In genomic region chr17:63405741-63406261, GRCh38 we compare ENCODE assay signal across 8 cellular contexts. TPM values are rescaled to one million over a fixed set of nuclear protein-coding genes. Genes with fewer than 3 reads are reported as not detected.
DNase-seq lines count a peak whose midpoint lies in the region; ATAC-seq, FAIRE-seq and TF ChIP-seq lines count a peak whose summit lies in the region.

No MANE protein-coding gene starts in this region.

- H2BK20ac ChIP-seq in H1 (ENCODE audit: low read length), result no peak overlapping the region

- no peak for DNase-seq in DND-41
- DNase-seq in KBM-7, result peak; percentile 69
- DNase-seq in OCI-LY7 (ENCODE audit: low spot score), result peak; percentile 78
- DNase-seq in H1 (ENCODE audit: low read depth in 1 of 2, low spot score in 2 of 2), result no peak
- DNase-seq in mesothelial cell of epicardium (ENCODE audit: low spot score in 2 of 2, unreplicated experiment in 2 of 2), result no peak
- no peak for DNase-seq in C1 segment of cervical spinal cord (lab: John Stamatoyannopoulos, UW)
- no peak for DNase-seq in activated CD8-positive, alpha-beta memory T cell treated with anti-CD3 and anti-CD28 coated beads for 24 hours

- no peak for TF ChIP-seq POLR2A in H1 (IDR thresholded peaks at IDR 0.05; ENCODE audit: control extremely low read depth in 1 of 2, low read depth in 2 of 2, low read length in 2 of 2)

- no peak overlapping the region for H3K4me3 ChIP-seq in DND-41 (ENCODE audit: low read depth in 1 of 2, low read length in 2 of 2)
- H3K4me3 ChIP-seq in OCI-LY7 (ENCODE audit: low read depth, low read length, poor library complexity, severe bottlenecking), result no peak overlapping the region
- no peak overlapping the region for H3K4me3 ChIP-seq in H1 (ENCODE audit: extremely low read depth in 1 of 4, insufficient read depth in 2 of 4, low read depth in 3 of 4, low read length in 4 of 4)

- no peak overlapping the region for H2AK5ac ChIP-seq in H1 (ENCODE audit: low read depth, low read length)

- H3K4me3 Mint-ChIP-seq in mesothelial cell of epicardium, result no peak overlapping the region

- peak; percentile 81 for TF ChIP-seq CTCF in DND-41 (IDR thresholded peaks at IDR 0.05; ENCODE audit: borderline replicate concordance, extremely low read depth, low read length, poor library complexity, severe bottlenecking)
- peak; percentile 92 for TF ChIP-seq CTCF in OCI-LY7 (conservative IDR thresholded peaks at IDR 0.05; ENCODE audit: low read length)
- TF ChIP-seq CTCF in H1 (IDR thresholded peaks at IDR 0.05; ENCODE audit: control extremely low read depth in 1 of 3, insufficient read depth in 1 of 3, low read depth in 1 of 3, low read length in 3 of 3), result peak in 2 of 3 experiments; percentile 49 to 68; a peak in 2 of 4 replicates
- peak; percentile 67 for TF ChIP-seq CTCF in mesothelial cell of epicardium (IDR thresholded peaks at IDR 0.05; ENCODE audit: unreplicated experiment)

- no peak overlapping the region for H3K4ac ChIP-seq in H1 (replicated peaks; ENCODE audit: insufficient read length, low read depth, low read length)

- H3K79me1 ChIP-seq in H1 (ENCODE audit: low read depth, low read length), result no peaks in the 10 kb centered on the region

- no peak overlapping the region for H3K14ac ChIP-seq in H1 (ENCODE audit: insufficient read length)

- no peaks in the 10 kb centered on the region for H3K27me3 Mint-ChIP-seq in mesothelial cell of epicardium (ENCODE audit: low read depth)

- H3K4me1 ChIP-seq in DND-41 (ENCODE audit: insufficient read depth, low read length) (no peaks in the 10 kb centered on the region), OCI-LY7 (ENCODE audit: insufficient read depth, low read length, poor library complexity, severe bottlenecking) (no peaks in the 10 kb centered on the region), H1 (replicated peaks in 1 of 4; ENCODE audit: control insufficient read depth in 3 of 4, insufficient read depth in 4 of 4, low read length in 3 of 4) (no peaks in the 10 kb centered on the region)

- H4K91ac ChIP-seq in H1 (replicated peaks; ENCODE audit: insufficient read length, low read length), result no peak overlapping the region

- no peaks in the 10 kb centered on the region for H3K23me2 ChIP-seq in H1 (ENCODE audit: low read depth, low read length)

- TF ChIP-seq EP300 in H1 (IDR thresholded peaks at IDR 0.05; ENCODE audit: borderline replicate concordance in 1 of 2, low read depth in 2 of 2, low read length in 2 of 2), result no peak

- no peak overlapping the region for H3K56ac ChIP-seq in H1 (replicated peaks; ENCODE audit: insufficient read length, low read depth, low read length)

- no peak overlapping the region for H4K5ac ChIP-seq in H1 (ENCODE audit: insufficient read length, low read depth, low read length)

- POLR2A ChIA-PET in OCI-LY7 (lab: Charles Lee), result no interaction called here
- POLR2A ChIA-PET in H1 (lab: Charles Lee; ENCODE audit: partially characterized antibody), result no interaction called here

- H3K36me3 Mint-ChIP-seq in mesothelial cell of epicardium, result peaks cover 9% of the 10 kb centered on the region

- H3K36me3 ChIP-seq in DND-41 (ENCODE audit: insufficient read depth, low read length), result no peaks in the 10 kb centered on the region
- no peaks in the 10 kb centered on the region for H3K36me3 ChIP-seq in OCI-LY7 (ENCODE audit: insufficient read depth, low read length)
- H3K36me3 ChIP-seq in H1 (ENCODE audit: control insufficient read depth in 2 of 4, insufficient read depth in 4 of 4, low read length in 3 of 4), result no peaks in the 10 kb centered on the region

- H3K27ac Mint-ChIP-seq in mesothelial cell of epicardium, result no peak overlapping the region

- no peak overlapping the region for H3K23ac ChIP-seq in H1 (ENCODE audit: insufficient read length)

- H3K4me2 ChIP-seq in DND-41 (ENCODE audit: insufficient read depth, low read length) (no peak overlapping the region), OCI-LY7 (ENCODE audit: low read length) (no peak overlapping the region), H1 (ENCODE audit: insufficient read depth in 1 of 2, low read depth in 2 of 2, low read length in 2 of 2) (no peak overlapping the region)

- no peak overlapping the region for H2BK120ac ChIP-seq in H1 (replicated peaks; ENCODE audit: low read depth, low read length)

- H2BK15ac ChIP-seq in H1 (ENCODE audit: low read length), result no peak overlapping the region

- in situ Hi-C loops in KBM-7 (cut with MboI; ENCODE audit: low pct_unique_long_range_greater_than_20kb, low sequenced_read_pairs), result loop anchor here (25.0 kb wide), 1 partner anchor 718 kb away; no protein-coding TSS in a partner anchor

- H2BK12ac ChIP-seq in H1 (ENCODE audit: low read depth, low read length), result no peak overlapping the region

- peak; percentile 66 for ATAC-seq in DND-41 (ENCODE audit: insufficient read depth, low read depth)
- ATAC-seq in HG02884 (IDR thresholded peaks at IDR 0.05; ENCODE audit: unreplicated experiment), result no peak

- H3K9ac ChIP-seq in DND-41 (ENCODE audit: low read depth, low read length) (no peak overlapping the region), H1 (replicated peaks in 1 of 4; ENCODE audit: extremely low read depth in 1 of 4, low read depth in 3 of 4, low read length in 3 of 4) (no peak overlapping the region)

- intact Hi-C loops in OCI-LY7 (cut with micrococcal nuclease; ENCODE audit: unreplicated experiment), result loop anchor here (2.0 to 5.0 kb wide), 2 partner anchors 324 to 733 kb away; no protein-coding TSS in a partner anchor

- peak; percentile 40 to 56 for TF ChIP-seq RAD21 in H1 (IDR thresholded peaks at IDR 0.05 in 1 of 2, conservative IDR thresholded peaks at IDR 0.05 in 1 of 2; ENCODE audit: low read depth in 2 of 2, low read length in 2 of 2)

- H3K27ac ChIP-seq in DND-41 (ENCODE audit: low read length) (no peak overlapping the region), OCI-LY7 (ENCODE audit: low read depth, low read length, poor library complexity, severe bottlenecking) (no peak overlapping the region), H1 (ENCODE audit: low read depth, low read length) (no peak overlapping the region)

- BruUV-seq in OCI-LY7 (replicated peaks; lab: Mats Ljungman, UMichigan), result no TSS peak

- H3K27me3 ChIP-seq in DND-41 (ENCODE audit: insufficient read depth, low read length, poor library complexity) (no peaks in the 10 kb centered on the region), H1 (replicated peaks in 1 of 4; ENCODE audit: control insufficient read depth in 3 of 4, extremely low read depth in 1 of 4, insufficient read depth in 3 of 4, low read length in 3 of 4) (no peaks in the 10 kb centered on the region)

- CTCF ChIA-PET in OCI-LY7 (lab: Charles Lee; ENCODE audit: unreplicated experiment), result no interaction called here
- CTCF ChIA-PET in H1 (lab: Charles Lee; ENCODE audit: partially characterized antibody), result interaction anchor here (0.7 to 4.5 kb wide), 37 partner anchors 9 to 733 kb away, joined by 3 to 48 read pairs (median 4); partner anchors contain the start of gene GH2

- no peak overlapping the region for H3K18ac ChIP-seq in H1 (ENCODE audit: extremely low read depth, low read length)

- H3K79me2 ChIP-seq in DND-41 (ENCODE audit: insufficient read depth, low read length), result no peaks in the 10 kb centered on the region
- no peaks in the 10 kb centered on the region for H3K79me2 ChIP-seq in OCI-LY7 (ENCODE audit: insufficient read depth, low read depth, low read length)
- no peaks in the 10 kb centered on the region for H3K79me2 ChIP-seq in H1 (ENCODE audit: control insufficient read depth in 1 of 2, insufficient read depth in 2 of 2, low read length in 2 of 2)

- FAIRE-seq in H1 (lab: Jason Lieb, UNC), result peak; percentile 62

- H3K9me3 ChIP-seq in DND-41 (ENCODE audit: insufficient read depth, low read length, severe bottlenecking) (no peaks in the 10 kb centered on the region), OCI-LY7 (ENCODE audit: low read length) (no peaks in the 10 kb centered on the region), H1 (ENCODE audit: insufficient read depth in 2 of 2, low read depth in 1 of 2, low read length in 1 of 2) (no peaks in the 10 kb centered on the region)

- H3K9me2 ChIP-seq in OCI-LY7 (ENCODE audit: insufficient read depth, low read length), result no peaks in the 10 kb centered on the region

- H2BK5ac ChIP-seq in H1 (ENCODE audit: low read depth, low read length), result no peak overlapping the region

- H4K20me1 ChIP-seq in DND-41 (ENCODE audit: insufficient read depth, low read length) (no peaks in the 10 kb centered on the region), OCI-LY7 (ENCODE audit: insufficient read depth, low read length) (no peaks in the 10 kb centered on the region), H1 (replicated peaks in 1 of 2; ENCODE audit: control insufficient read depth in 1 of 2, insufficient read depth in 2 of 2, low read length in 2 of 2) (no peaks in the 10 kb centered on the region)

- H2AFZ ChIP-seq in DND-41 (ENCODE audit: low read depth, low read length) (no peak overlapping the region), OCI-LY7 (ENCODE audit: low read length) (peak overlapping the region; percentile 81), H1 (ENCODE audit: low read length) (0 out of 2 replicates have a peak overlapping the region, but pooled peaks have one; percentile 4)

- H3K4me1 Mint-ChIP-seq in mesothelial cell of epicardium, result peaks cover 12% of the 10 kb centered on the region

- H3K9me3 Mint-ChIP-seq in mesothelial cell of epicardium, result no peaks in the 10 kb centered on the region

- 92% methylated on average over 6 of the region's 6 CpGs; no CpG with 5 or more reads in 1 of the 2 experiments for WGBS in H1 (ENCODE audit: extremely low coverage in 1 of 2, insufficient coverage in 1 of 2, insufficient read length in 1 of 2, insufficient replicate concordance in 2 of 2, low coverage in 1 of 2, low lambda C conversion rate in 2 of 2, missing lambda C conversion rate in 1 of 2), 2 experiments

- H4K8ac ChIP-seq in H1 (ENCODE audit: extremely low read depth, insufficient read depth, low read length), result no peak overlapping the region

TF ChIP-seq in H1, 55 proteins besides CTCF, POLR2A, EP300 and RAD21 (continues in another document):
- TF ChIP-seq SIX5 (IDR thresholded peaks at IDR 0.05; ENCODE audit: low read depth, low read length) (no peak), ATF3 (IDR thresholded peaks at IDR 0.05; ENCODE audit: insufficient read depth, low read depth, low read length) (no peak)

RNA-seq across cellular contexts. Expression of gene CYB561, which starts 40.3 kb away (rescaled TPM):
- total RNA-seq in OCI-LY7 (2014; rRNA removed; shearing (Covaris generic)), result not detected in 2 replicates
- total RNA-seq in OCI-LY7 (2022), result not detected in 2 replicates
- 23.4 and 26.0 TPM in 2 replicates for total RNA-seq in H1 (2021; fragmentation: NEBNext Ultra II Directional; extraction: Animal tissue kit (Norgen Biotek cat#: 25700))
- 19.7 and 34.2 TPM in 2 replicates for polyA plus RNA-seq in H1 (2011; rRNA removed)
- 21.6 TPM for polyA plus RNA-seq in H1 (2011; cell fraction: cytosol; rRNA removed)
- polyA plus RNA-seq in H1 (2011; cell fraction: nucleus; rRNA removed), result 33.9 TPM
- polyA plus RNA-seq in H1 (2012, experiment 1 of 2), result 16.4 to 21.8 TPM (median 19.6 TPM) in 4 replicates
- polyA plus RNA-seq in H1 (2012, experiment 2 of 2), result 17.5 TPM
- 23.5 TPM for polyA plus RNA-seq in H1 (2013, experiment 1 of 2)
- 24.6 TPM for polyA plus RNA-seq in H1 (2013, experiment 2 of 2)
- 27.0 and 35.0 TPM in 2 replicates for polyA minus RNA-seq in H1 (2011; rRNA and poly(A)+ RNA removed)
- polyA minus RNA-seq in H1 (2011; cell fraction: cytosol; rRNA and poly(A)+ RNA removed), result 21.3 TPM
- polyA minus RNA-seq in H1 (2011; cell fraction: nucleus; rRNA and poly(A)+ RNA removed), result 16.3 TPM
- total RNA-seq in mesothelial cell of epicardium, result 20.4 to 21.5 TPM (median 20.5 TPM) in 3 replicates

Comparison
In these comparisons a context has a peak if more than half of its experiments do, and no peak if none do; other contexts are left out.
1. DNase-seq: peak in KBM-7 (single experiment) and OCI-LY7 (single experiment); none in DND-41 (single experiment), H1 (0 of 2), mesothelial cell of epicardium (0 of 2), C1 segment of cervical spinal cord (0 of 14) and activated CD8-positive, alpha-beta memory T cell treated with anti-CD3 and anti-CD28 coated beads for 24 hours (single experiment).
2. RNA of gene CYB561, which starts 40.3 kb away (total RNA-seq): 23.4 to 26.0 TPM in H1 and 20.4 to 21.5 TPM in mesothelial cell of epicardium; not detected in OCI-LY7; every median in the first group is over 10 times any median in the second.
3. Peak in every context shown above with its lines, with median percentiles within 50 percentile points of each other: CTCF ChIP-seq.